In the genomic region with DNA sequence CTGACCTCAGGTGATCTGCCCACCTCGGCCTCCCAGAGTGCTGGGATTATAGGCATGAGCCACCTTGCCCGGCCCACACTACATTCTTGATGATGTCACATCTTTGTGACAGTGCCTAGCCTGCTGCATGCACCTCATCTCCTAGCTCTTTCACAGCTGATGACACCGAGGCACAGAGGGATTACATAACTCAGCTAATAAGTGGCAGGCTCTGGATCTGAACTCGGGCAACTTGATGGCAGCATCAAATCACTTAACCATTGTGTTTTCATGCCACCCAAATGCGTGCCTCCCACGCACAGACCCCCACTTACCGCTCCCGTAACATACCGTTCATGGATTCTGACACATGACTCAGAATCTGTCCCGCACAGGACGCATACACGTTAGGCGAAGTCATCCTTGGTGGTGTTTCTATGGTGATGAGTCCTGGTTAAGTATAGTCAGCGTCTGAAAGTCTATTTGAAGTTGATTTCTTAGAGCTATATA, we compare ENCODE assay signal across 12 cellular contexts. TPM values are rescaled to one million over a fixed set of nuclear protein-coding genes. Genes with fewer than 3 reads are reported as not detected.
DNase-seq lines count a peak whose midpoint lies in the region; ATAC-seq and TF ChIP-seq lines count a peak whose summit lies in the region.
"Had no signal": no experiment of that assay in that cellular context is flagged by ENCODE, and none has a peak within 500 bp of the region (broad histone marks: within the 10 kb centered on the region; RNA-seq: fewer than 3 reads in every experiment).

No MANE protein-coding gene starts in this region.

- no peak for TF ChIP-seq CTCF in epithelial cell of esophagus (IDR thresholded peaks at IDR 0.05; ENCODE audit: insufficient read depth, low read depth, low read length, missing control alignments)

- H3K27ac Mint-ChIP-seq in stimulated activated memory B cell treated with anti-CD40 and anti-IgM and Interleukin-4, amounts not matched to agents 10 μg/mL and 1 μg/mL and 100 μg/mL, for 72 hours = no peak overlapping the region
- H3K27ac Mint-ChIP-seq: activated naive CD4-positive, alpha-beta T cell treated with anti-CD3 and anti-CD28 coated beads, Interleukin-2, amount 50 U/mL, for 72 hours had no signal

- ATAC-seq in stimulated activated memory B cell treated with anti-CD40 and anti-IgM and Interleukin-4, amounts not matched to agents 10 μg/mL and 1 μg/mL and 100 μg/mL, for 72 hours = no peak
- ATAC-seq in HG03565 (IDR thresholded peaks at IDR 0.05; ENCODE audit: unreplicated experiment) = no peak
- ATAC-seq: activated CD4-positive, CD25-positive, alpha-beta regulatory T cell treated with anti-CD3 and anti-CD28 coated beads, Interleukin-2, amount 50 U/mL, for 24 hours; activated naive CD4-positive, alpha-beta T cell treated with anti-CD3 and anti-CD28 coated beads, Interleukin-2, amount 50 U/mL, for 72 hours had no signal

- peaks cover 25% of the 10 kb centered on the region for H3K36me3 Mint-ChIP-seq in stimulated activated memory B cell treated with anti-CD40 and anti-IgM and Interleukin-4, amounts not matched to agents 10 μg/mL and 1 μg/mL and 100 μg/mL, for 72 hours

- no peak overlapping the region for H3K4me3 ChIP-seq in epithelial cell of esophagus (ENCODE audit: low read length)
- H3K4me3 ChIP-seq: testis had no signal

- CTCF ChIA-PET in HEK293T (lab: Yijun Ruan, JAX) = interaction anchor here (0.8 to 1.1 kb wide), 2 partner anchors 18 to 74 kb away, joined by 3 read pairs; partner anchors contain the start of gene RHOF

- no peaks in the 10 kb centered on the region for H3K4me1 Mint-ChIP-seq in stimulated activated memory B cell treated with anti-CD40 and anti-IgM and Interleukin-4, amounts not matched to agents 10 μg/mL and 1 μg/mL and 100 μg/mL, for 72 hours

- POLR2A ChIA-PET in HEK293T (lab: Yijun Ruan, JAX) = interaction anchor here (0.9 kb wide), 1 partner anchor 8 kb away, joined by 3 read pairs; no protein-coding TSS in a partner anchor

- H3K9me3 Mint-ChIP-seq in stimulated activated memory B cell treated with anti-CD40 and anti-IgM and Interleukin-4, amounts not matched to agents 10 μg/mL and 1 μg/mL and 100 μg/mL, for 72 hours = no peaks in the 10 kb centered on the region
- H3K9me3 Mint-ChIP-seq: activated naive CD4-positive, alpha-beta T cell treated with anti-CD3 and anti-CD28 coated beads, Interleukin-2, amount 50 U/mL, for 72 hours had no signal

- H3K27me3 Mint-ChIP-seq in stimulated activated memory B cell treated with anti-CD40 and anti-IgM and Interleukin-4, amounts not matched to agents 10 μg/mL and 1 μg/mL and 100 μg/mL, for 72 hours = no peaks in the 10 kb centered on the region

- DNase-seq in Ammon's horn (ENCODE audit: low spot score) = peak; percentile 28
- peak; percentile 93 for DNase-seq in M059J (ENCODE audit: low read depth)
- peak; percentile 81 for DNase-seq in epithelial cell of esophagus (ENCODE audit: low read depth)
- peak in 43 of 56 donors; percentile 11 to 92 (median 65) for DNase-seq in nucleus accumbens (lab: John Stamatoyannopoulos, UW)
- no peak for DNase-seq in HEK293T (ENCODE audit: extremely low spot score)
- no peak for DNase-seq in cerebellum (ENCODE audit: low spot score)
- DNase-seq: NCI-H2081, testis had no signal

- no peak overlapping the region for H3K4me3 Mint-ChIP-seq in stimulated activated memory B cell treated with anti-CD40 and anti-IgM and Interleukin-4, amounts not matched to agents 10 μg/mL and 1 μg/mL and 100 μg/mL, for 72 hours

TF ChIP-seq in HEK293T, 16 proteins besides CTCF, POLR2A, EP300 and RAD21:
- no peak for TF ChIP-seq LEF1 (IDR thresholded peaks at IDR 0.05; ENCODE audit: borderline replicate concordance)
- no peak for TF ChIP-seq BHLHE40 (IDR thresholded peaks at IDR 0.05; ENCODE audit: borderline replicate concordance)
- TF ChIP-seq FOXA1 (IDR thresholded peaks at IDR 0.05) = no peak
- TF ChIP-seq ZNF384 (IDR thresholded peaks at IDR 0.05) = no peak
- TF ChIP-seq ELF4 (IDR thresholded peaks at IDR 0.05) = no peak
- TF ChIP-seq HDGF (IDR thresholded peaks at IDR 0.05; ENCODE audit: borderline replicate concordance) = no peak
- no peak for TF ChIP-seq L3MBTL2 (conservative IDR thresholded peaks at IDR 0.05)
- no peak for TF ChIP-seq SP1 (IDR thresholded peaks at IDR 0.05)
- no peak for TF ChIP-seq NFRKB (IDR thresholded peaks at IDR 0.05)

RNA-seq across cellular contexts. Expression of gene TMEM120B, which starts 7.4 kb away (rescaled TPM):
- total RNA-seq in M059J (2014; rRNA removed; shearing (Covaris generic)) = 6.3 and 8.3 TPM in 2 replicates
- total RNA-seq in cerebellum = 13.8 TPM

RNA-seq across cellular contexts. Expression of gene MORN3, which starts 50.5 kb away (rescaled TPM):
- 0.25 TPM in 1 of 2 replicates, not detected in the other for total RNA-seq in M059J (2014; rRNA removed; shearing (Covaris generic))
- 1.6 TPM for total RNA-seq in cerebellum

Comparison
In these comparisons a context has a peak if more than half of its experiments do, and no peak if none do; other contexts are left out.
1. DNase-seq: peak in Ammon's horn (single experiment), M059J (single experiment), epithelial cell of esophagus (single experiment) and nucleus accumbens (43 of 56); none in HEK293T (single experiment) and cerebellum (single experiment).